ENCODE assay signal across 28 cellular contexts in the genomic region with DNA sequence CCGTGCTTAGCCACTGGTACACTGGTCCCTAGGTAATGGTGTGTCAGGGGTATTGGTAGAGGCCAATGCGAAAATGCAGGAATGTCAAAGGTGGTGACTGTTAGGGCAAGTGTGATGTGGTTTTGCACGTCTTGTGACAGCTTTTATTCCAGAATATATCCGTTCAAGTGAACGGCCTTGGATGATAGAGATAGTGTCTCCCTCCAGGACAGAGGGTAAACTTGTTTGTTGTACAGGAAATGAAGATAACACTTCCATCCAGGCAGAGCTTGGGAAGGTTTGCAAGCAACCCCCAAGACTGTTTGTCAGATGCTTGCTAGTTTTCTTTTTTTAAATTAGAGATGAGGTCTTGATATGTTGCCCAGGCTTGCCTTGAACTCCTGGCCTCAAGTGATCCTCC.
"Had no signal": no experiment of that assay in that cellular context is flagged by ENCODE, and none has a peak within 500 bp of the region (broad histone marks: within the 10 kb centered on the region; RNA-seq: fewer than 3 reads in every experiment).

No MANE protein-coding gene starts in this region.

- H3K9me3 Mint-ChIP-seq: stimulated activated effector memory CD8-positive, alpha-beta T cell treated with anti-CD3 and anti-CD28 coated beads, Interleukin-12 subunit alpha, Interleukin-12 subunit beta, amount 100 ng/mL, for 72 hours; stimulated activated memory B cell treated with anti-CD40 and anti-IgM and Interleukin-4, amounts not matched to agents 10 μg/mL and 1 μg/mL and 100 μg/mL, for 72 hours; stimulated activated naive CD8-positive, alpha-beta T cell treated with anti-CD3 and anti-CD28 coated beads, Interleukin-15, amount 100 ng/mL, for 72 hours; stimulated activated naive CD8-positive, alpha-beta T cell treated with anti-CD3 and anti-CD28 coated beads, Interleukin-15, Interleukin-2, amounts not matched to agents 100 ng/mL and 50 ng/mL, for 24 hours; type B pancreatic cell had no signal

- ATAC-seq: stimulated activated effector memory CD8-positive, alpha-beta T cell treated with anti-CD3 and anti-CD28 coated beads, Interleukin-12 subunit alpha, Interleukin-12 subunit beta, amount 100 ng/mL, for 72 hours; stimulated activated memory B cell treated with anti-CD40 and anti-IgM and Interleukin-4, amounts not matched to agents 10 μg/mL and 1 μg/mL and 100 μg/mL, for 72 hours; stimulated activated naive B cell treated with anti-CD40 and anti-IgM and Interleukin-4, amounts not matched to agents 10 μg/mL and 1 μg/mL and 100 μg/mL, for 72 hours; stimulated activated naive CD8-positive, alpha-beta T cell treated with anti-CD3 and anti-CD28 coated beads, Interleukin-15, amount 100 ng/mL, for 72 hours; stimulated activated naive CD8-positive, alpha-beta T cell treated with anti-CD3 and anti-CD28 coated beads, Interleukin-15, Interleukin-2, amounts not matched to agents 100 U/mL and 50 U/mL, for 24 hours; upper lobe of right lung had no signal

- H3K27ac Mint-ChIP-seq: stimulated activated effector memory CD8-positive, alpha-beta T cell treated with anti-CD3 and anti-CD28 coated beads, Interleukin-12 subunit alpha, Interleukin-12 subunit beta, amount 100 ng/mL, for 72 hours; stimulated activated memory B cell treated with anti-CD40 and anti-IgM and Interleukin-4, amounts not matched to agents 10 μg/mL and 1 μg/mL and 100 μg/mL, for 72 hours; stimulated activated naive B cell treated with anti-CD40 and anti-IgM and Interleukin-4, amounts not matched to agents 10 μg/mL and 1 μg/mL and 100 μg/mL, for 72 hours; stimulated activated naive CD8-positive, alpha-beta T cell treated with anti-CD3 and anti-CD28 coated beads, Interleukin-15, Interleukin-2, amounts not matched to agents 100 ng/mL and 50 ng/mL, for 24 hours; type B pancreatic cell had no signal

- H3K4me3 ChIP-seq: stomach, suprapubic skin, testis, thoracic aorta, thyroid gland, tibial artery, tibial nerve, transverse colon, upper lobe of left lung, upper lobe of right lung, uterus, vagina had no signal

- H3K27me3 Mint-ChIP-seq: stimulated activated naive B cell treated with anti-CD40 and anti-IgM and Interleukin-4, amounts not matched to agents 10 μg/mL and 1 μg/mL and 100 μg/mL, for 72 hours; stimulated activated naive CD8-positive, alpha-beta T cell treated with anti-CD3 and anti-CD28 coated beads, Interleukin-15, amount 100 ng/mL, for 72 hours; stimulated activated naive CD8-positive, alpha-beta T cell treated with anti-CD3 and anti-CD28 coated beads, Interleukin-15, Interleukin-2, amounts not matched to agents 100 ng/mL and 50 ng/mL, for 24 hours had no signal

- H3K27me3 ChIP-seq: suprapubic skin, testis, thyroid gland, tibial nerve, transverse colon, upper lobe of left lung, upper lobe of right lung, uterus, vagina had no signal

- H3K36me3 ChIP-seq: stomach, suprapubic skin, thoracic aorta, thyroid gland, tibial artery, tibial nerve, transverse colon, upper lobe of left lung, upper lobe of right lung, uterus, vagina had no signal

- H3K4me3 Mint-ChIP-seq: stimulated activated effector memory CD8-positive, alpha-beta T cell treated with anti-CD3 and anti-CD28 coated beads, Interleukin-12 subunit alpha, Interleukin-12 subunit beta, amount 100 ng/mL, for 72 hours; stimulated activated memory B cell treated with anti-CD40 and anti-IgM and Interleukin-4, amounts not matched to agents 10 μg/mL and 1 μg/mL and 100 μg/mL, for 72 hours; stimulated activated naive B cell treated with anti-CD40 and anti-IgM and Interleukin-4, amounts not matched to agents 10 μg/mL and 1 μg/mL and 100 μg/mL, for 72 hours; stimulated activated naive CD8-positive, alpha-beta T cell treated with anti-CD3 and anti-CD28 coated beads, Interleukin-15, amount 100 ng/mL, for 72 hours; stimulated activated naive CD8-positive, alpha-beta T cell treated with anti-CD3 and anti-CD28 coated beads, Interleukin-15, Interleukin-2, amounts not matched to agents 100 ng/mL and 50 ng/mL, for 24 hours; type B pancreatic cell had no signal

- DNase-seq: stimulated activated CD4-positive, alpha-beta T cell treated with anti-CD3 and anti-CD28 coated beads, Interleukin-2, amount 100 ng/mL, for 48 hours; stimulated activated CD4-positive, alpha-beta T cell treated with anti-CD3 and anti-CD28 coated beads, Interleukin-4, amount 100 ng/mL, for 1 hour; stimulated activated CD4-positive, alpha-beta T cell treated with anti-CD3 and anti-CD28 coated beads, Interleukin-4, amount 100 ng/mL, for 24 hours; stimulated activated CD4-positive, alpha-beta T cell treated with anti-CD3 and anti-CD28 coated beads, Interleukin-4, amount 100 ng/mL, for 4 hours; stimulated activated CD8-positive, alpha-beta memory T cell treated with anti-CD3 and anti-CD28 coated beads, Interleukin-4, amount 100 ng/mL, for 48 hours; stimulated activated naive B cell treated with anti-CD40 and anti-IgM and Interleukin-4, amounts not matched to agents 10 μg/mL and 1 μg/mL and 100 μg/mL, for 72 hours; stimulated activated naive CD4-positive, alpha-beta T cell; stimulated activated naive CD4-positive, alpha-beta T cell treated with Interleukin-2 at 50 U/mL for 16 hours; stimulated activated naive CD8-positive, alpha-beta T cell treated with anti-CD3 and anti-CD28 coated beads, Interleukin-15, amount 100 ng/mL, for 72 hours; stimulated activated naive CD8-positive, alpha-beta T cell treated with anti-CD3 and anti-CD28 coated beads, Interleukin-15, Interleukin-2, amounts not matched to agents 100 U/mL and 50 U/mL, for 24 hours; stomach; substantia nigra; testis; thyroid gland; tibial artery; transverse colon; upper lobe of left lung; upper lobe of right lung; uterus had no signal

- H3K9me3 ChIP-seq: stomach, suprapubic skin, testis, thoracic aorta, thyroid gland, tibial artery, tibial nerve, transverse colon, upper lobe of left lung, upper lobe of right lung, uterus, vagina had no signal

- H3K27ac ChIP-seq: stomach, suprapubic skin, testis, thoracic aorta, thyroid gland, tibial artery, tibial nerve, transverse colon, upper lobe of left lung, upper lobe of right lung, uterus, vagina had no signal

- FAIRE-seq: urothelium cell line had no signal

- H3K36me3 Mint-ChIP-seq: stimulated activated effector memory CD8-positive, alpha-beta T cell treated with anti-CD3 and anti-CD28 coated beads, Interleukin-12 subunit alpha, Interleukin-12 subunit beta, amount 100 ng/mL, for 72 hours; stimulated activated memory B cell treated with anti-CD40 and anti-IgM and Interleukin-4, amounts not matched to agents 10 μg/mL and 1 μg/mL and 100 μg/mL, for 72 hours; stimulated activated naive B cell treated with anti-CD40 and anti-IgM and Interleukin-4, amounts not matched to agents 10 μg/mL and 1 μg/mL and 100 μg/mL, for 72 hours; type B pancreatic cell had no signal

- H3K4me1 ChIP-seq: stomach, suprapubic skin, testis, thyroid gland, tibial artery, tibial nerve, transverse colon, upper lobe of left lung, upper lobe of right lung, uterus, vagina had no signal
